Comparison of ENCODE assay signal across 15 cellular contexts in genomic region chr15:60508442-60508841, GRCh38. TPM values are rescaled to one million over a fixed set of nuclear protein-coding genes. Genes with fewer than 3 reads are reported as not detected.
DNase-seq lines count a peak whose midpoint lies in the region; ATAC-seq and FAIRE-seq lines count a peak whose summit lies in the region.
"Had no signal": no experiment of that assay in that cellular context is flagged by ENCODE, and none has a peak within 500 bp of the region (broad histone marks: within the 10 kb centered on the region; RNA-seq: fewer than 3 reads in every experiment).

No MANE protein-coding gene starts in this region.

- H3K4me3 ChIP-seq in small intestine (ENCODE audit: low read depth in 1 of 2, low read length in 2 of 2), result no peak overlapping the region
- H3K4me3 ChIP-seq: hepatocyte, prostate gland, smooth muscle cell, testis had no signal

- no peaks in the 10 kb centered on the region for H3K27me3 Mint-ChIP-seq in activated CD4-positive, alpha-beta memory T cell treated with anti-CD3 and anti-CD28 coated beads for 36 hours
- H3K27me3 Mint-ChIP-seq in stimulated activated naive CD8-positive, alpha-beta T cell treated with anti-CD3 and anti-CD28 coated beads, Interleukin-15, amount 100 ng/mL, for 72 hours, result no peaks in the 10 kb centered on the region

- peak; percentile 65 to 74 for ATAC-seq in activated naive CD4-positive, alpha-beta T cell treated with anti-CD3 and anti-CD28 coated beads, Interleukin-2, amount 50 U/mL, for 72 hours
- peak; percentile 56 for ATAC-seq in esophagus mucosa
- peak; percentile 74 for ATAC-seq in stimulated activated naive CD8-positive, alpha-beta T cell treated with anti-CD3 and anti-CD28 coated beads, Interleukin-15, amount 100 ng/mL, for 72 hours
- ATAC-seq in GM18861 (IDR thresholded peaks at IDR 0.05; ENCODE audit: unreplicated experiment), result no peak

- H3K27ac Mint-ChIP-seq in activated naive CD4-positive, alpha-beta T cell treated with anti-CD3 and anti-CD28 coated beads, Interleukin-2, amount 50 U/mL, for 72 hours, result peak overlapping the region in 1 of 2 donors; percentile 68
- peak overlapping the region; percentile 69 for H3K27ac Mint-ChIP-seq in activated CD4-positive, alpha-beta memory T cell treated with anti-CD3 and anti-CD28 coated beads for 36 hours
- peak overlapping the region in 1 of 2 donors; percentile 22 for H3K27ac Mint-ChIP-seq in stimulated activated naive CD8-positive, alpha-beta T cell treated with anti-CD3 and anti-CD28 coated beads, Interleukin-15, amount 100 ng/mL, for 72 hours

- no peaks in the 10 kb centered on the region for H3K27me3 ChIP-seq in small intestine (ENCODE audit: control insufficient read depth in 2 of 2, insufficient read depth in 2 of 2, low read length in 2 of 2)
- H3K27me3 ChIP-seq: hepatocyte, testis had no signal

- H3K36me3 Mint-ChIP-seq in activated naive CD4-positive, alpha-beta T cell treated with anti-CD3 and anti-CD28 coated beads, Interleukin-2, amount 50 U/mL, for 72 hours, result peaks cover 17 to 62% of the 10 kb centered on the region in 2 donors
- peaks cover 51% of the 10 kb centered on the region for H3K36me3 Mint-ChIP-seq in activated CD4-positive, alpha-beta memory T cell treated with anti-CD3 and anti-CD28 coated beads for 36 hours

- no peak for DNase-seq in activated naive CD4-positive, alpha-beta T cell treated with anti-CD3 and anti-CD28 coated beads, Interleukin-2, amount 50 U/mL, for 72 hours (ENCODE audit: low spot score in 2 of 2)
- DNase-seq in activated naive CD4-positive, alpha-beta T cell treated with anti-CD3 and anti-CD28 coated beads, Interleukin-2, amount 50 U/mL, for 16 hours, result no peak
- no peak for DNase-seq in activated CD4-positive, alpha-beta memory T cell treated with anti-CD3 and anti-CD28 coated beads for 36 hours
- DNase-seq in stimulated activated naive CD8-positive, alpha-beta T cell treated with anti-CD3 and anti-CD28 coated beads, Interleukin-15, amount 100 ng/mL, for 72 hours, result no peak
- DNase-seq in H4 (ENCODE audit: low spot score), result no peak
- DNase-seq in small intestine, result no peak
- DNase-seq: aorta had no signal

- no peaks in the 10 kb centered on the region for H3K9me3 Mint-ChIP-seq in activated naive CD4-positive, alpha-beta T cell treated with anti-CD3 and anti-CD28 coated beads, Interleukin-2, amount 50 U/mL, for 72 hours
- no peaks in the 10 kb centered on the region for H3K9me3 Mint-ChIP-seq in activated CD4-positive, alpha-beta memory T cell treated with anti-CD3 and anti-CD28 coated beads for 36 hours
- no peaks in the 10 kb centered on the region for H3K9me3 Mint-ChIP-seq in stimulated activated naive CD8-positive, alpha-beta T cell treated with anti-CD3 and anti-CD28 coated beads, Interleukin-15, amount 100 ng/mL, for 72 hours
- H3K9me3 Mint-ChIP-seq: T-helper 2 cell treated with Interferon-gamma antibody and Interleukin-4, amounts not matched to agents 5 μg/mL and 100 μg/mL, for 36 hours had no signal

- no peak overlapping the region for H3K4me3 Mint-ChIP-seq in activated CD4-positive, alpha-beta memory T cell treated with anti-CD3 and anti-CD28 coated beads for 36 hours
- H3K4me3 Mint-ChIP-seq in stimulated activated naive CD8-positive, alpha-beta T cell treated with anti-CD3 and anti-CD28 coated beads, Interleukin-15, amount 100 ng/mL, for 72 hours, result peak overlapping the region in 1 of 2 donors; percentile 13
- H3K4me3 Mint-ChIP-seq: T-helper 2 cell treated with Interferon-gamma antibody and Interleukin-4, amounts not matched to agents 5 μg/mL and 100 μg/mL, for 36 hours had no signal

- H3K36me3 ChIP-seq in small intestine (ENCODE audit: control insufficient read depth in 2 of 2, insufficient read depth in 2 of 2, low read length in 2 of 2), result peaks cover 0 to 3% of the 10 kb centered on the region in 2 donors
- H3K36me3 ChIP-seq: prostate gland had no signal

- H3K4me1 ChIP-seq in small intestine (ENCODE audit: control insufficient read depth in 2 of 2, insufficient read depth in 1 of 2, low read depth in 1 of 2, low read length in 1 of 2), result no peaks in the 10 kb centered on the region
- H3K4me1 ChIP-seq: prostate gland had no signal

- no peak for FAIRE-seq in small intestine (lab: Jason Lieb, UNC)

- no peaks in the 10 kb centered on the region for H3K9me3 ChIP-seq in small intestine (ENCODE audit: control insufficient read depth, low read depth)
- H3K9me3 ChIP-seq: Caco-2, prostate gland, testis had no signal

- CTCF ChIA-PET in activated CD4-positive, alpha-beta memory T cell treated with anti-CD3 and anti-CD28 coated beads for 36 hours (lab: Charles Lee), result interaction anchor here (0.6 to 11.8 kb wide), 36 partner anchors 9 to 1325 kb away, joined by 3 to 196 read pairs (median 4); no protein-coding TSS in a partner anchor

- intact Hi-C loops in activated CD4-positive, alpha-beta memory T cell treated with anti-CD3 and anti-CD28 coated beads for 36 hours (cut with micrococcal nuclease), result loop anchor here (1.0 to 10.0 kb wide), 8 partner anchors 12 to 594 kb away; partner anchors contain the start of gene ICE2

- POLR2A ChIA-PET in activated CD4-positive, alpha-beta memory T cell treated with anti-CD3 and anti-CD28 coated beads for 36 hours (lab: Charles Lee), result interaction anchor here (0.7 to 3.0 kb wide), 4 partner anchors 12 to 424 kb away, joined by 3 to 21 read pairs (median 3); no protein-coding TSS in a partner anchor

- no peak overlapping the region for H3K27ac ChIP-seq in small intestine (ENCODE audit: low read depth in 1 of 2, low read length in 1 of 2)
- H3K27ac ChIP-seq: hepatocyte, prostate gland had no signal

- WGBS in small intestine, 3 donors, result 94 to 100% (median 99%) methylated on average over 4 of the region's 4 CpGs

- peaks cover 56% of the 10 kb centered on the region for H3K4me1 Mint-ChIP-seq in activated CD4-positive, alpha-beta memory T cell treated with anti-CD3 and anti-CD28 coated beads for 36 hours (ENCODE audit: low read depth)
- H3K4me1 Mint-ChIP-seq in stimulated activated naive CD8-positive, alpha-beta T cell treated with anti-CD3 and anti-CD28 coated beads, Interleukin-15, amount 100 ng/mL, for 72 hours, result peaks cover 57% of the 10 kb centered on the region

RNA-seq across cellular contexts. Expression of gene ICE2, which starts 29.5 kb away (rescaled TPM):
- total RNA-seq in activated naive CD4-positive, alpha-beta T cell treated with anti-CD3 and anti-CD28 coated beads, Interleukin-2, amount 50 U/mL, for 72 hours, result 10 to 100 TPM; 52.5 to 76.1 TPM
- total RNA-seq in activated CD4-positive, alpha-beta memory T cell treated with anti-CD3 and anti-CD28 coated beads for 36 hours, result 10 to 100 TPM; 66.0 to 71.3 TPM
- 29.1 TPM for total RNA-seq in esophagus mucosa
- total RNA-seq in H4 (2014; rRNA removed; shearing (Covaris generic)), result 17.2 and 24.3 TPM in 2 replicates
- polyA plus RNA-seq in small intestine, result 10 to 100 TPM in 1 of 3 donors, 1 to 10 TPM in 2; 4.3 to 13.1 (median 6.9) TPM
